ENCODE assay signal across 20 cellular contexts in the genomic region with DNA sequence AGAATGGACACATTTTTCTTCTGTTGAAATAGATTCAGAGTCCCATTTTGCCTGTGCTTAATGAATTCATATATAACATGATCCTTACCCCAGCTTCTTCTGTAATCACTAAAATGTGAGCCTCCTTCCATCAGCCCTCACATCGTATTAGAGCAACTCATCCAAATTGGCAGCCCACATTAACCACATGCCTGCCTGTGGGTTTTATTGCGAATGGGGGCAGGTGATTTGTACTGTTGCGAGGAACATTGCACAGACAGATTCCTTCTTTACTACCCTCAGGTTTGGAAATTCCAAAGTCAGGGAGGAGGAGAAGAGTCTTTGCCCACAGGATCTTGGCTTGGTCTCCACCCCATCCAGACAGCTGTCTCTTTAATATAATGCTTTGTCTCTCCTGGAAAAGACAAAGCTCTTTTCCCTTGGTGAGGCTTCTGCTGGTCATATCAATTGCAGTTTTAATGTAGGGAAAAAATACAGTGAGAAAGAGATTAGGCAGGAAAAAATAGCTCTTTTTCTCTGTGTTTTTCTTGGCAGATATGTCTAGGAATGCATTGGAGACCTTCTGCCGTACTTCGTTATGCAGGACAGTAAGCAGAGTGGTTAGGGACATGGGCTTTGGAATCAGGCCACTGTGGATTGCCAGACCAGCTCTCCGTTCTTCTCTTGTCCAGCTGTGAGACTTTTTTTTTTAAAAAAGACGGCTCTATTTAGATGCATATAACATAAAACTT.
A peak's percentile ranks its signal among the peaks of the same experiment; 100 is the strongest.
DNase-seq lines count a peak whose midpoint lies in the region; ATAC-seq, FAIRE-seq and TF ChIP-seq lines count a peak whose summit lies in the region.
"Had no signal": no experiment of that assay in that cellular context is flagged by ENCODE, and none has a peak within 500 bp of the region (broad histone marks: within the 10 kb centered on the region; RNA-seq: fewer than 3 reads in every experiment).

No MANE protein-coding gene starts in this region.

- TF ChIP-seq POLR2A in testis (IDR thresholded peaks at IDR 0.05) = no peak
- TF ChIP-seq POLR2A in upper lobe of left lung (IDR thresholded peaks at IDR 0.05) = no peak

- no peaks in the 10 kb centered on the region for H3K9me3 ChIP-seq in testis
- no peaks in the 10 kb centered on the region for H3K9me3 ChIP-seq in upper lobe of left lung
- H3K9me3 ChIP-seq: heart left ventricle, SK-N-SH, tibial nerve had no signal

- ATAC-seq in upper lobe of left lung (ENCODE audit: low FRiP score in 2 of 2) = no peak
- ATAC-seq: activated CD8-positive, alpha-beta memory T cell treated with anti-CD3 and anti-CD28 coated beads, Interleukin-2, amount 10 ng/mL, durations not matched to agents 7 days and 5 days; heart left ventricle; HepG2; left colon had no signal

- H3K36me3 ChIP-seq in testis (ENCODE audit: low read depth, missing control alignments) (no peaks in the 10 kb centered on the region), upper lobe of left lung (no peaks in the 10 kb centered on the region)
- H3K36me3 ChIP-seq: heart left ventricle, tibial nerve had no signal

- intact Hi-C loops in testis (cut with DNase I; ENCODE audit: low total_unique reads) = no loop called here

- FAIRE-seq in GM18507 (lab: Jason Lieb, UNC) = peak; percentile 35
- FAIRE-seq: H1, HepG2 had no signal

- no peak overlapping the region for H3K4me3 ChIP-seq in astrocyte of the cerebellum (ENCODE audit: low read depth, low read length)
- H3K4me3 ChIP-seq in foreskin fibroblast (ENCODE audit: low read depth in 1 of 2, low read length in 2 of 2) = no peak overlapping the region
- no peak overlapping the region for H3K4me3 ChIP-seq in testis
- no peak overlapping the region for H3K4me3 ChIP-seq in upper lobe of left lung
- H3K4me3 ChIP-seq: heart left ventricle, tibial nerve had no signal

- H3K27ac ChIP-seq in testis = no peak overlapping the region
- no peak overlapping the region for H3K27ac ChIP-seq in upper lobe of left lung
- H3K27ac ChIP-seq: heart left ventricle, tibial nerve had no signal

- TF ChIP-seq CTCF in astrocyte of the cerebellum (IDR thresholded peaks at IDR 0.05; ENCODE audit: low read depth, low read length, missing control alignments) (no peak), foreskin fibroblast (IDR thresholded peaks at IDR 0.05; ENCODE audit: low read depth, low read length) (no peak), testis (IDR thresholded peaks at IDR 0.05) (no peak), upper lobe of left lung (IDR thresholded peaks at IDR 0.05) (no peak)

- DNase-seq in GM18507 (ENCODE audit: extremely low spot score, insufficient read length, low read depth) = no peak
- DNase-seq in astrocyte of the cerebellum (ENCODE audit: low read depth) = peak; percentile 85
- DNase-seq in foreskin fibroblast = peak; percentile 50 to 54
- peak; percentile 15 for DNase-seq in testis
- no peak for DNase-seq in NCI-H2107 treated with DMSO at 0.1 percent for 48 hours (lab: John Stamatoyannopoulos, UW; ENCODE audit: unreplicated experiment)
- no peak for DNase-seq in NAMALWA (ENCODE audit: low spot score)
- no peak for DNase-seq in upper lobe of left lung
- no peak for DNase-seq in activated CD4-positive, alpha-beta T cell treated with anti-CD3 and anti-CD28 coated beads, Interleukin-2, amount 50 U/mL, for 4 hours
- DNase-seq: activated CD8-positive, alpha-beta memory T cell treated with anti-CD3 and anti-CD28 coated beads, Interleukin-2, amount 10 ng/mL, durations not matched to agents 7 days and 5 days; activated naive CD4-positive, alpha-beta T cell; left colon; naive B cell; NCI-H1105 treated with DMSO at 0.1 percent for 48 hours; SK-N-SH; stimulated activated CD4-positive, alpha-beta T cell treated with anti-CD3 and anti-CD28 coated beads, Interleukin-1b, Interleukin-23, amount 100 ng/mL, for 48 hours; stimulated activated CD8-positive, alpha-beta memory T cell treated with anti-CD3 and anti-CD28 coated beads, Interleukin-4, amount 100 ng/mL, for 48 hours had no signal

- no peaks in the 10 kb centered on the region for H3K27me3 ChIP-seq in testis
- no peaks in the 10 kb centered on the region for H3K27me3 ChIP-seq in upper lobe of left lung
- H3K27me3 ChIP-seq: tibial nerve had no signal

- in situ Hi-C loops in astrocyte of the cerebellum (cut with HindIII; ENCODE audit: low sequenced_read_pairs) = no loop called here

- TF ChIP-seq EP300 in upper lobe of left lung (IDR thresholded peaks at IDR 0.05) = no peak

- H3K4me1 ChIP-seq in testis = no peaks in the 10 kb centered on the region
- no peaks in the 10 kb centered on the region for H3K4me1 ChIP-seq in upper lobe of left lung
- H3K4me1 ChIP-seq: heart left ventricle, tibial nerve had no signal

- 43 to 58% methylated on average over 4 to 7 of the region's 7 CpGs for WGBS in testis, 2 donors
- 69 to 81% methylated on average over 7 of the region's 7 CpGs for WGBS in upper lobe of left lung, 2 donors

Comparison
In these comparisons a context has a peak if more than half of its experiments do, and no peak if none do; other contexts are left out.
1. DNase-seq: peak in astrocyte of the cerebellum (single experiment), foreskin fibroblast (2 of 2) and testis (single experiment); none in GM18507 (single experiment), NCI-H2107 treated with DMSO at 0.1 percent for 48 hours (single experiment), NAMALWA (single experiment), upper lobe of left lung (0 of 2) and activated CD4-positive, alpha-beta T cell treated with anti-CD3 and anti-CD28 coated beads, Interleukin-2, amount 50 U/mL, for 4 hours (0 of 2).